ENCODE assay signal across 15 cellular contexts in the genomic region with DNA sequence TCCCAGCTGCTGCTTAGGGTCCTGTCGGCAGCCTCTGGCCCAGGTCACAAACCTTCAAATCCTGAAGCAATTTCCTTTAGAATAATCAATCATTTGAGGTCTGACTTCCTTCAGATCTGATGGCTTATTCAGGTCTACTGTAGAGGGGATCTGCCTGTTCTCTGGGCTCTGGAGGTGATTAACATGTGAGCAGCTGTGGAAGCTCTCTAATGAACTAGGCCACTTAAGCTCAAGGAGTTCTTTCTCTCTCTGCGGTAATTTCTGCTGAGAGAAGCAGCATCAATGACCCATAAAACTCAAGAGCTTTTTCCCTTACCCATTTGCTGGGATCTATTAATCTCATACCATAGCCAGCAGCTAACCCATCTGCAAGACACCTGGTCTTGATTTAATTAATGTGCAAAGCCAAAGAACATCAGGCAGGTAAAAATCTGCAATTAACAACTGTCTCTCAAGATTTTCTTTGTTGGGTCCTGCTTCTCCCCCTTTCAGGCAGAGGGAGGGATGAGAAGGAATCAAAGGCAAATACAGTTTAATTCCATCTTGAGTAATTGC.
DNase-seq lines count a peak whose midpoint lies in the region; ATAC-seq, FAIRE-seq and TF ChIP-seq lines count a peak whose summit lies in the region.
"Had no signal": no experiment of that assay in that cellular context is flagged by ENCODE, and none has a peak within 500 bp of the region (broad histone marks: within the 10 kb centered on the region; RNA-seq: fewer than 3 reads in every experiment).

No MANE protein-coding gene starts in this region.

- no peaks in the 10 kb centered on the region for H4K20me1 ChIP-seq in astrocyte (ENCODE audit: insufficient read depth, low read length)

- peak overlapping the region; percentile 61 for H3K4me2 ChIP-seq in astrocyte (ENCODE audit: low read length)
- H3K4me2 ChIP-seq: neural progenitor cell had no signal

- H3K4me3 ChIP-seq in astrocyte (ENCODE audit: insufficient read depth, low read depth, low read length) = no peak overlapping the region
- H3K4me3 ChIP-seq: neural progenitor cell, thoracic aorta had no signal

- POLR2A ChIA-PET in CD4-positive, alpha-beta T cell (lab: Charles Lee) = no interaction called here

- DNase-seq in DMS79 treated with DMSO at 0.1 percent for 48 hours (lab: John Stamatoyannopoulos, UW) = peak; percentile 100
- DNase-seq in NCI-H2107 treated with DMSO at 0.1 percent for 48 hours (lab: John Stamatoyannopoulos, UW; ENCODE audit: unreplicated experiment) = peak; percentile 99
- peak; percentile 63 for DNase-seq in astrocyte (ENCODE audit: low read depth)
- DNase-seq in osteocyte (ENCODE audit: extremely low spot score, unreplicated experiment) = no peak
- no peak for DNase-seq in CD4-positive, alpha-beta T cell
- no peak for DNase-seq in COLO829 (ENCODE audit: low spot score)
- no peak for DNase-seq in T-helper 17 cell
- DNase-seq in putamen (ENCODE audit: low spot score) = no peak
- DNase-seq: activated CD4-positive, alpha-beta T cell treated with anti-CD3 and anti-CD28 coated beads for 48 hours; activated naive CD4-positive, alpha-beta T cell treated with anti-CD3 and anti-CD28 coated beads, Interleukin-2, amount 50 U/mL, for 16 hours; KBM-7; RPMI8226; stimulated activated CD4-positive, alpha-beta T cell treated with anti-CD3 and anti-CD28 coated beads, Interleukin-4, amount 100 ng/mL, for 1 hour had no signal

- no peak for ATAC-seq in CD4-positive, alpha-beta T cell (ENCODE audit: poor library complexity)
- no peak for ATAC-seq in T-helper 17 cell

- TF ChIP-seq CTCF in astrocyte (IDR thresholded peaks at IDR 0.05; ENCODE audit: insufficient read depth, low read depth, low read length) (no peak), osteocyte (IDR thresholded peaks at IDR 0.05) (no peak)
- no peak for TF ChIP-seq CTCF in CD4-positive, alpha-beta T cell (IDR thresholded peaks at IDR 0.05)

- H3K9me3 ChIP-seq in astrocyte (ENCODE audit: insufficient read depth, low read depth, low read length) (no peaks in the 10 kb centered on the region), T-helper 17 cell (ENCODE audit: control insufficient read depth, low read length, poor library complexity, severe bottlenecking) (no peaks in the 10 kb centered on the region)
- no peaks in the 10 kb centered on the region for H3K9me3 ChIP-seq in CD4-positive, alpha-beta T cell (ENCODE audit: control insufficient read depth, low read length)
- H3K9me3 ChIP-seq: thoracic aorta had no signal

- H3K36me3 Mint-ChIP-seq in astrocyte (ENCODE audit: low read depth, unreplicated experiment) (no peaks in the 10 kb centered on the region), osteocyte (ENCODE audit: unreplicated experiment) (no peaks in the 10 kb centered on the region), T-helper 17 cell (ENCODE audit: low read depth) (no peaks in the 10 kb centered on the region)
- H3K36me3 Mint-ChIP-seq in CD4-positive, alpha-beta T cell (ENCODE audit: low read depth) = no peaks in the 10 kb centered on the region
- H3K36me3 Mint-ChIP-seq: neural progenitor cell had no signal

- peak overlapping the region; percentile 12 for H3K4me3 Mint-ChIP-seq in astrocyte (ENCODE audit: unreplicated experiment)
- H3K4me3 Mint-ChIP-seq in osteocyte (ENCODE audit: unreplicated experiment) = no peak overlapping the region
- no peak overlapping the region for H3K4me3 Mint-ChIP-seq in CD4-positive, alpha-beta T cell
- H3K4me3 Mint-ChIP-seq in T-helper 17 cell = no peak overlapping the region

- no peak for FAIRE-seq in astrocyte (lab: Jason Lieb, UNC)

- peak overlapping the region; percentile 64 for H3K9ac ChIP-seq in astrocyte (ENCODE audit: low read length)
- H3K9ac ChIP-seq: neural progenitor cell had no signal

- H3K27ac ChIP-seq in astrocyte (ENCODE audit: low read depth, low read length) = peak overlapping the region; percentile 63
- H3K27ac ChIP-seq in CD4-positive, alpha-beta T cell (ENCODE audit: low read depth, low read length) = no peak overlapping the region
- H3K27ac ChIP-seq: neural progenitor cell, thoracic aorta had no signal

- H3K79me2 ChIP-seq in astrocyte (ENCODE audit: insufficient read depth, low read length) = no peaks in the 10 kb centered on the region

- intact Hi-C loops in CD4-positive, alpha-beta T cell (cut with DNase I, micrococcal nuclease) = no loop called here

- no peaks in the 10 kb centered on the region for H3K9me3 Mint-ChIP-seq in astrocyte (ENCODE audit: unreplicated experiment)
- H3K9me3 Mint-ChIP-seq in osteocyte (ENCODE audit: unreplicated experiment) = no peaks in the 10 kb centered on the region
- H3K9me3 Mint-ChIP-seq in CD4-positive, alpha-beta T cell = no peaks in the 10 kb centered on the region
- H3K9me3 Mint-ChIP-seq: neural progenitor cell had no signal

- CTCF ChIA-PET in CD4-positive, alpha-beta T cell (lab: Charles Lee) = no interaction called here

- H3K4me1 ChIP-seq in astrocyte (ENCODE audit: insufficient read depth, low read length) = peaks cover 50% of the 10 kb centered on the region

- peak overlapping the region; percentile 95 for H3K27ac Mint-ChIP-seq in astrocyte (ENCODE audit: unreplicated experiment)
- H3K27ac Mint-ChIP-seq in osteocyte (ENCODE audit: unreplicated experiment) = peak overlapping the region; percentile 8
- no peak overlapping the region for H3K27ac Mint-ChIP-seq in CD4-positive, alpha-beta T cell
- H3K27ac Mint-ChIP-seq in T-helper 17 cell = no peak overlapping the region

- H3K27me3 Mint-ChIP-seq in astrocyte (ENCODE audit: low read depth, unreplicated experiment) = peaks cover 1% of the 10 kb centered on the region
- H3K27me3 Mint-ChIP-seq in osteocyte (ENCODE audit: unreplicated experiment) = no peaks in the 10 kb centered on the region
- peaks cover 28% of the 10 kb centered on the region for H3K27me3 Mint-ChIP-seq in CD4-positive, alpha-beta T cell
- H3K27me3 Mint-ChIP-seq in T-helper 17 cell = peaks cover 41% of the 10 kb centered on the region

- H2AFZ ChIP-seq in astrocyte (ENCODE audit: low read depth, low read length) = no peak overlapping the region
- H2AFZ ChIP-seq: neural progenitor cell had no signal

- no peaks in the 10 kb centered on the region for H3K27me3 ChIP-seq in astrocyte (ENCODE audit: insufficient read depth, low read length)
- no peaks in the 10 kb centered on the region for H3K27me3 ChIP-seq in CD4-positive, alpha-beta T cell (ENCODE audit: control insufficient read depth, insufficient read depth, low read length)
- H3K27me3 ChIP-seq: neural progenitor cell had no signal

- H3K36me3 ChIP-seq in astrocyte (ENCODE audit: insufficient read depth, low read length) = no peaks in the 10 kb centered on the region
- H3K36me3 ChIP-seq: neural progenitor cell, thoracic aorta had no signal

- H3K4me1 Mint-ChIP-seq in astrocyte (ENCODE audit: low read depth, unreplicated experiment) (peaks cover 46% of the 10 kb centered on the region), osteocyte (ENCODE audit: unreplicated experiment) (peaks cover 45% of the 10 kb centered on the region), T-helper 17 cell (no peaks in the 10 kb centered on the region)
- no peaks in the 10 kb centered on the region for H3K4me1 Mint-ChIP-seq in CD4-positive, alpha-beta T cell (ENCODE audit: low read depth)

Comparison
In these comparisons a context has a peak if more than half of its experiments do, and no peak if none do; other contexts are left out.
1. DNase-seq: peak in DMS79 treated with DMSO at 0.1 percent for 48 hours (single experiment), NCI-H2107 treated with DMSO at 0.1 percent for 48 hours (single experiment) and astrocyte (single experiment); none in osteocyte (single experiment), CD4-positive, alpha-beta T cell (0 of 10), COLO829 (single experiment), T-helper 17 cell (0 of 3) and putamen (single experiment).
2. H3K27ac Mint-ChIP-seq: peak in astrocyte (single experiment) and osteocyte (single experiment); none in CD4-positive, alpha-beta T cell (single experiment) and T-helper 17 cell (single experiment).